In genomic region chr15:52180196-52180835, GRCh38 we compare ENCODE assay signal across 1 cellular context.
A peak's percentile ranks its signal among the peaks of the same experiment; 100 is the strongest.
TF ChIP-seq lines count a peak whose summit lies in the region.

No MANE protein-coding gene starts in this region.

TF ChIP-seq in HepG2, 621 proteins besides CTCF, POLR2A, EP300 and RAD21 (continued from another document):
- TF ChIP-seq, protein P1, sequence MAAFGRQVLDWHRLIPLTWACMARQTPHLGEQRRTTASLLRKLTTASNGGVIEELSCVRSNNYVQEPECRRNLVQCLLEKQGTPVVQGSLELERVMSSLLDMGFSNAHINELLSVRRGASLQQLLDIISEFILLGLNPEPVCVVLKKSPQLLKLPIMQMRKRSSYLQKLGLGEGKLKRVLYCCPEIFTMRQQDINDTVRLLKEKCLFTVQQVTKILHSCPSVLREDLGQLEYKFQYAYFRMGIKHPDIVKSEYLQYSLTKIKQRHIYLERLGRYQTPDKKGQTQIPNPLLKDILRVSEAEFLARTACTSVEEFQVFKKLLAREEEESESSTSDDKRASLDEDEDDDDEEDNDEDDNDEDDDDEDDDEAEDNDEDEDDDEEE (CRISPR knock-in tag; IDR thresholded peaks at IDR 0.05): 0 out of 2 replicates have a peak, but pooled peaks have one; percentile 43
- TF ChIP-seq ZSCAN20 (CRISPR knock-in tag; IDR thresholded peaks at IDR 0.05; ENCODE audit: borderline replicate concordance) (no peak), ZFP91 (CRISPR knock-in tag; IDR thresholded peaks at IDR 0.05; ENCODE audit: borderline replicate concordance) (no peak), TAF15 (IDR thresholded peaks at IDR 0.05; ENCODE audit: low read depth, low read length, poor library complexity, severe bottlenecking) (no peak), ZNF546 (CRISPR knock-in tag; conservative IDR thresholded peaks at IDR 0.05) (no peak), DMAP1 (CRISPR knock-in tag; IDR thresholded peaks at IDR 0.05) (0 out of 2 replicates have a peak, but pooled peaks have one; percentile 9), YY1 (IDR thresholded peaks at IDR 0.05; ENCODE audit: insufficient read depth, insufficient replicate concordance, low read depth, low read length) (no peak), SP5 (CRISPR knock-in tag; IDR thresholded peaks at IDR 0.05; ENCODE audit: borderline replicate concordance, low read depth) (0 out of 2 replicates have a peak, but pooled peaks have one; percentile 0), SNRNP70 (IDR thresholded peaks at IDR 0.05; ENCODE audit: low read depth, low read length) (no peak), HDAC1 (CRISPR knock-in tag; IDR thresholded peaks at IDR 0.05) (no peak), MAFK (conservative IDR thresholded peaks at IDR 0.05 in 1 of 2, IDR thresholded peaks at IDR 0.05 in 1 of 2; ENCODE audit: low read length in 2 of 2) (no peak), RFX3 (CRISPR knock-in tag; IDR thresholded peaks at IDR 0.05) (no peak), BORCS8-MEF2B (CRISPR knock-in tag; IDR thresholded peaks at IDR 0.05) (no peak; the same call in 1 of the 2 replicates), ZNF124 (CRISPR knock-in tag; IDR thresholded peaks at IDR 0.05) (0 out of 2 replicates have a peak, but pooled peaks have one; percentile 35), ZNF747 (CRISPR knock-in tag; IDR thresholded peaks at IDR 0.05; ENCODE audit: borderline replicate concordance) (0 out of 2 replicates have a peak, but pooled peaks have one; percentile 11), ZNF230 (CRISPR knock-in tag; IDR thresholded peaks at IDR 0.05) (peak; percentile 71; the same call in 1 of the 2 replicates), DDIT3 (CRISPR knock-in tag; IDR thresholded peaks at IDR 0.05) (no peak)
